14 cellular contexts compared by ENCODE assay signal in the genomic region with DNA sequence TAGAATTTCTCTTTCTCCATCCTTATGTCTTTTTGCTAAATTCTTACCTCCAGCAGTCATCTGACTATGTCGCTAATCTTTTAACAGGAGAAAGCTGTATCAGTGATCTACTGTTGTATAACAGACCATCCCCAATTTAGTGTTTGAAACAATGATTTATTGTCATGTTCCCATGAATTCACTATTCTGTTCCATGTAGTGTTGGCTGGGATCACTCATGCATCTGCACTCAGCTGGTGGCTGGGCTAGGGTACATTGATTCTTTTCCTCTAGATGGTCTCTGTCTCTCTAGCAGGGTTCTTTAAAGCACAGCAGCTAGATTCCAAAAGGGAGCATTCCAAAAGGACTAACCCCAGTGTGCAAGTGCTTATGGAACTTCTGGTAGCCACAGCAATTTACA.
A peak's percentile ranks its signal among the peaks of the same experiment; 100 is the strongest.
DNase-seq lines count a peak whose midpoint lies in the region; ATAC-seq and TF ChIP-seq lines count a peak whose summit lies in the region.
"Had no signal": no experiment of that assay in that cellular context is flagged by ENCODE, and none has a peak within 500 bp of the region (broad histone marks: within the 10 kb centered on the region; RNA-seq: fewer than 3 reads in every experiment).

No MANE protein-coding gene starts in this region.

- H3K4me1 Mint-ChIP-seq in neural crest cell = peaks cover 20% of the 10 kb centered on the region
- H3K4me1 Mint-ChIP-seq in activated naive CD8-positive, alpha-beta T cell treated with anti-CD3 and anti-CD28 coated beads, Interleukin-2, amount 50 U/mL, for 24 hours = peaks cover 8% of the 10 kb centered on the region

- DNase-seq in globus pallidus (ENCODE audit: low spot score) (peak; percentile 75), neural crest cell (ENCODE audit: low read depth, low spot score) (no peak), Peyer's patch (no peak)
- DNase-seq in activated naive CD8-positive, alpha-beta T cell treated with anti-CD3 and anti-CD28 coated beads, Interleukin-2, amount 50 U/mL, for 24 hours = no peak
- DNase-seq: ACHN; CD4-positive, alpha-beta memory T cell; DMS79; H9 had no signal

- H3K4me1 ChIP-seq in Peyer's patch = peaks cover 0 to 14% (median 0%) of the 10 kb centered on the region in 4 donors

- H3K27me3 ChIP-seq in Peyer's patch = no peaks in the 10 kb centered on the region

- peak overlapping the region; percentile 79 for H3K27ac ChIP-seq in angular gyrus (ENCODE audit: low read depth, low read length)
- peak overlapping the region; percentile 67 for H3K27ac ChIP-seq in temporal lobe (ENCODE audit: low read depth, low read length)
- H3K27ac ChIP-seq in Peyer's patch = no peak overlapping the region

- H3K27ac Mint-ChIP-seq in neural crest cell (ENCODE audit: unreplicated experiment) = no peak overlapping the region
- no peak overlapping the region for H3K27ac Mint-ChIP-seq in activated naive CD8-positive, alpha-beta T cell treated with anti-CD3 and anti-CD28 coated beads, Interleukin-2, amount 50 U/mL, for 24 hours
- H3K27ac Mint-ChIP-seq: B cell; CD4-positive, alpha-beta memory T cell; GM23338; H9 had no signal

- H3K9me3 ChIP-seq in Peyer's patch = no peaks in the 10 kb centered on the region

- no peak for TF ChIP-seq CTCF in neural crest cell (conservative IDR thresholded peaks at IDR 0.05)
- TF ChIP-seq CTCF in Peyer's patch (IDR thresholded peaks at IDR 0.05) = no peak

- H3K36me3 Mint-ChIP-seq in neural crest cell (ENCODE audit: low read depth) = no peaks in the 10 kb centered on the region
- H3K36me3 Mint-ChIP-seq in activated naive CD8-positive, alpha-beta T cell treated with anti-CD3 and anti-CD28 coated beads, Interleukin-2, amount 50 U/mL, for 24 hours (ENCODE audit: low read depth) = no peaks in the 10 kb centered on the region
- H3K36me3 Mint-ChIP-seq: CD4-positive, alpha-beta memory T cell had no signal

- H3K36me3 ChIP-seq in Peyer's patch = no peaks in the 10 kb centered on the region

- no peaks in the 10 kb centered on the region for H3K27me3 Mint-ChIP-seq in neural crest cell (ENCODE audit: low read depth)
- peaks cover 31% of the 10 kb centered on the region for H3K27me3 Mint-ChIP-seq in activated naive CD8-positive, alpha-beta T cell treated with anti-CD3 and anti-CD28 coated beads, Interleukin-2, amount 50 U/mL, for 24 hours

- no peak for ATAC-seq in GM21576 (IDR thresholded peaks at IDR 0.05; ENCODE audit: unreplicated experiment)
- no peak for ATAC-seq in activated naive CD8-positive, alpha-beta T cell treated with anti-CD3 and anti-CD28 coated beads, Interleukin-2, amount 50 U/mL, for 24 hours
- ATAC-seq: GM12878, GM23338 had no signal

- TF ChIP-seq POLR2A in Peyer's patch (IDR thresholded peaks at IDR 0.05) = no peak

- H3K9me3 Mint-ChIP-seq in neural crest cell = no peaks in the 10 kb centered on the region
- no peaks in the 10 kb centered on the region for H3K9me3 Mint-ChIP-seq in activated naive CD8-positive, alpha-beta T cell treated with anti-CD3 and anti-CD28 coated beads, Interleukin-2, amount 50 U/mL, for 24 hours
- H3K9me3 Mint-ChIP-seq: GM23338, H9 had no signal

- peak overlapping the region; percentile 54 for H3K4me3 Mint-ChIP-seq in neural crest cell
- no peak overlapping the region for H3K4me3 Mint-ChIP-seq in activated naive CD8-positive, alpha-beta T cell treated with anti-CD3 and anti-CD28 coated beads, Interleukin-2, amount 50 U/mL, for 24 hours
- H3K4me3 Mint-ChIP-seq: B cell; CD4-positive, alpha-beta memory T cell; GM23338; H9 had no signal

- no peak overlapping the region for H3K4me3 ChIP-seq in Peyer's patch
- H3K4me3 ChIP-seq: GM12878, GM23338 had no signal

Comparison
In these comparisons a context has a peak if more than half of its experiments do, and no peak if none do; other contexts are left out.
1. H3K27ac ChIP-seq: peak in angular gyrus (single experiment) and temporal lobe (single experiment); none in Peyer's patch (0 of 4).